Comparison of ENCODE assay signal across 8 cellular contexts in genomic region chr16:1309888-1310831, GRCh38. TPM values are rescaled to one million over a fixed set of nuclear protein-coding genes. Genes with fewer than 3 reads are reported as not detected.
DNase-seq lines count a peak whose midpoint lies in the region; ATAC-seq lines count a peak whose summit lies in the region.

No MANE protein-coding gene starts in this region.

- H3K4me1 Mint-ChIP-seq in T-cell, result peaks cover 35 to 55% (median 37%) of the 10 kb centered on the region in 3 donors

- peak in 33 of 34 experiments; percentile 33 to 66 (median 56) for DNase-seq in T-cell
- DNase-seq in astrocyte of the hippocampus (ENCODE audit: low read depth, low spot score), result peak; percentile 49
- peak; percentile 71 for DNase-seq in iris pigment epithelial cell (ENCODE audit: low read depth)
- peak; percentile 24 for DNase-seq in stimulated activated CD4-positive, alpha-beta T cell treated with anti-CD3 and anti-CD28 coated beads, Interleukin-2, amount 100 ng/mL, for 4 hours (ENCODE audit: low read depth)
- DNase-seq in ecto neural progenitor cell (ENCODE audit: low spot score), result no peak

- H3K4me3 Mint-ChIP-seq in T-cell, result peak overlapping the region; percentile 90 to 98 (median 97)

- ATAC-seq in GM18858 (IDR thresholded peaks at IDR 0.05; ENCODE audit: unreplicated experiment) (peak; percentile 10), HG03064 (IDR thresholded peaks at IDR 0.05; ENCODE audit: low read depth, unreplicated experiment) (peak; percentile 10), T-cell (replicated peaks in 1 of 4) (peak; percentile 15 to 52 (median 36)), GM19351 (IDR thresholded peaks at IDR 0.05; ENCODE audit: unreplicated experiment) (no peak)

- peaks cover 3% of the 10 kb centered on the region for H3K36me3 Mint-ChIP-seq in T-cell

- peak overlapping the region; percentile 94 to 96 for H3K27ac Mint-ChIP-seq in T-cell

- no peaks in the 10 kb centered on the region for H3K27me3 Mint-ChIP-seq in T-cell

- CTCF ChIA-PET in T-cell (lab: Charles Lee), result no interaction called here

- no peaks in the 10 kb centered on the region for H3K9me3 Mint-ChIP-seq in T-cell

- POLR2A ChIA-PET in T-cell (lab: Charles Lee), result no interaction called here

RNA-seq across cellular contexts. Expression of gene UBE2I, which starts 0.7 kb away (rescaled TPM):
- total RNA-seq in T-cell, result 100 to 1,000 TPM; 173 to 247 (median 190) TPM

RNA-seq across cellular contexts. Expression of gene BAIAP3, which starts 23.3 kb away (rescaled TPM):
- total RNA-seq in T-cell, result 10 to 100 TPM in 4 of 5 donors, 1 to 10 TPM in 1; 9.1 to 12.8 (median 12.7) TPM

RNA-seq across cellular contexts. Expression of gene TSR3, which starts 41.5 kb away (rescaled TPM):
- total RNA-seq in T-cell, result 10 to 100 TPM; 25.4 to 53.1 (median 48.1) TPM

RNA-seq across cellular contexts. Expression of gene GNPTG, which starts 41.6 kb away (rescaled TPM):
- total RNA-seq in T-cell, result 10 to 100 TPM; 42.6 to 66.5 (median 63.1) TPM

RNA-seq across cellular contexts. Expression of gene TPSD1, which starts 54.3 kb away (rescaled TPM):
- total RNA-seq in T-cell, result under 1 TPM in 4 of 5 donors, not detected in 1; 0.28 to 0.40 (median 0.31) TPM
